ENCODE assay signal across 12 cellular contexts in the genomic region with DNA sequence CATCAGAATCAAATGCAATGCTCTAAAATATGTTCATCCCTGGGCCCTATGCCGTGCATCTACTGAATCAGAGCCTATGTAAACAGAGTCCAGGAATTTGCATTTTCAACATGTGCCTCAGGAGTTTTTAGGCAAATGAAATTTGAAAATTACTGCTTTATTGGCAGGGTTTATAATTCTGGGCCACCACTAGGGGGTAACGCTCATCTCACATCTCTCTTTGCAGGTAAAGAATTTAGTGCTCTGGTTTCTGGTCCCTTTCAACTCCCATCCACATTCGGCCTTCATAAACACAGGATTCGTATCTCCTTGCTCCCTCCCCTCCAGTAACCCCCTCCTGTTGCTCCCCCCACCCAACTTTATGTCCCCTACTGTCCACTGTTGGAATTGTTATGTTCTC. TPM values are rescaled to one million over a fixed set of nuclear protein-coding genes. Genes with fewer than 3 reads are reported as not detected.
DNase-seq lines count a peak whose midpoint lies in the region; ATAC-seq and TF ChIP-seq lines count a peak whose summit lies in the region.
"Had no signal": no experiment of that assay in that cellular context is flagged by ENCODE, and none has a peak within 500 bp of the region (broad histone marks: within the 10 kb centered on the region; RNA-seq: fewer than 3 reads in every experiment).

No MANE protein-coding gene starts in this region.

- H3K36me3 ChIP-seq in osteoblast (ENCODE audit: insufficient read depth, low read length), result no peaks in the 10 kb centered on the region
- H3K36me3 ChIP-seq: heart right ventricle had no signal

- no peak overlapping the region for H2AFZ ChIP-seq in osteoblast (ENCODE audit: low read length)

- intact Hi-C loops in MCF 10A (cut with micrococcal nuclease) (loop anchor here (2.0 to 10.0 kb wide), 2 partner anchors 227 to 475 kb away; no protein-coding TSS in a partner anchor), left ventricle myocardium superior (cut with micrococcal nuclease) (no loop called here)

- no peak overlapping the region for H3K27ac ChIP-seq in osteoblast (ENCODE audit: low read depth, low read length)
- H3K27ac ChIP-seq: heart right ventricle had no signal

- no peak overlapping the region for H3K27ac Mint-ChIP-seq in MCF 10A (ENCODE audit: low read depth, unreplicated experiment)
- H3K27ac Mint-ChIP-seq: natural killer cell treated with Interleukin-12 subunit alpha and Interleukin-12 subunit beta and Interleukin-15 and Interleukin-18, amount 100 ng/mL, for 72 hours had no signal

- no peaks in the 10 kb centered on the region for H4K20me1 ChIP-seq in osteoblast (ENCODE audit: insufficient read depth, low read length)

- POLR2A ChIA-PET in MCF 10A (lab: Yijun Ruan, JAX), result no interaction called here

- H3K27me3 ChIP-seq in osteoblast (ENCODE audit: insufficient read depth, low read length), result no peaks in the 10 kb centered on the region

- H3K4me3 Mint-ChIP-seq in MCF 10A (ENCODE audit: unreplicated experiment), result no peak overlapping the region
- H3K4me3 Mint-ChIP-seq: natural killer cell treated with Interleukin-12 subunit alpha and Interleukin-12 subunit beta and Interleukin-15 and Interleukin-18, amount 100 ng/mL, for 72 hours had no signal

- H3K4me2 ChIP-seq in osteoblast (ENCODE audit: insufficient read depth, low read length), result no peak overlapping the region

- no TSS peak for BruUV-seq in MCF 10A (replicated peaks; lab: Mats Ljungman, UMichigan)

- no peak overlapping the region for H3K4me3 ChIP-seq in osteoblast (ENCODE audit: insufficient read depth, low read length)
- H3K4me3 ChIP-seq: heart right ventricle had no signal

- H3K79me2 ChIP-seq in osteoblast (ENCODE audit: insufficient read depth, low read length), result no peaks in the 10 kb centered on the region

- CTCF ChIA-PET in MCF 10A (lab: Yijun Ruan, JAX), result interaction anchor here (0.6 to 1.0 kb wide), 3 partner anchors 140 to 497 kb away, joined by 3 to 4 read pairs (median 3); no protein-coding TSS in a partner anchor

- no peaks in the 10 kb centered on the region for H3K27me3 Mint-ChIP-seq in MCF 10A (ENCODE audit: insufficient read depth, unreplicated experiment)

- no peaks in the 10 kb centered on the region for H3K9me3 Mint-ChIP-seq in MCF 10A (ENCODE audit: unreplicated experiment)
- H3K9me3 Mint-ChIP-seq: natural killer cell treated with Interleukin-12 subunit alpha and Interleukin-12 subunit beta and Interleukin-15 and Interleukin-18, amount 100 ng/mL, for 72 hours had no signal

- ATAC-seq in GM21528 (IDR thresholded peaks at IDR 0.05; ENCODE audit: low FRiP score, unreplicated experiment) (no peak), left ventricle myocardium superior (no peak)
- ATAC-seq: heart right ventricle; natural killer cell treated with Interleukin-12 subunit alpha and Interleukin-12 subunit beta and Interleukin-15 and Interleukin-18, amount 100 ng/mL, for 72 hours had no signal

- DNase-seq in DMS 273 (lab: John Stamatoyannopoulos, UW; ENCODE audit: unreplicated experiment), result peak; percentile 25
- DNase-seq in DMS 273 treated with DMSO at 0.1 percent for 48 hours (lab: John Stamatoyannopoulos, UW), result no peak
- DNase-seq in Kasumi-1 (lab: John Stamatoyannopoulos, UW), result peak; percentile 47 to 54
- peak; percentile 16 for DNase-seq in MCF 10A (ENCODE audit: unreplicated experiment)
- DNase-seq in osteoblast (ENCODE audit: insufficient read length, low spot score, missing footprints), result no peak
- no peak for DNase-seq in left ventricle myocardium superior
- DNase-seq in activated CD4-positive, alpha-beta T cell treated with anti-CD3 and anti-CD28 coated beads for 4 hours, result no peak
- DNase-seq: activated CD4-positive, alpha-beta T cell treated with anti-CD3 and anti-CD28 coated beads, Interleukin-2, amount 50 U/mL, for 48 hours; anterior cingulate cortex; heart right ventricle had no signal

- TF ChIP-seq CTCF in MCF 10A (IDR thresholded peaks at IDR 0.05; ENCODE audit: unreplicated experiment), result peak; percentile 36
- TF ChIP-seq CTCF in osteoblast (IDR thresholded peaks at IDR 0.05; ENCODE audit: extremely low read depth, low read depth, low read length), result peak; percentile 24

- no peaks in the 10 kb centered on the region for H3K36me3 Mint-ChIP-seq in MCF 10A (ENCODE audit: insufficient read depth, unreplicated experiment)
- H3K36me3 Mint-ChIP-seq: natural killer cell treated with Interleukin-12 subunit alpha and Interleukin-12 subunit beta and Interleukin-15 and Interleukin-18, amount 100 ng/mL, for 72 hours had no signal

- H3K4me1 ChIP-seq in osteoblast (ENCODE audit: insufficient read depth, low read length), result peaks cover 17% of the 10 kb centered on the region

- H3K4me1 Mint-ChIP-seq in MCF 10A (ENCODE audit: insufficient read depth, unreplicated experiment), result no peaks in the 10 kb centered on the region

- H3K9me3 ChIP-seq in osteoblast (ENCODE audit: low read depth, low read length), result no peaks in the 10 kb centered on the region
- H3K9me3 ChIP-seq: heart right ventricle had no signal

RNA-seq across cellular contexts. Expression of gene LYPD6B, which starts 49.3 kb away (rescaled TPM):
- total RNA-seq in MCF 10A (2022) (0.37 TPM in 2 replicates), osteoblast (2.5 and 2.9 TPM in 2 replicates), left ventricle myocardium superior (not detected)
- total RNA-seq: natural killer cell treated with Interleukin-12 subunit alpha and Interleukin-12 subunit beta and Interleukin-15 and Interleukin-18, amount 100 ng/mL, for 72 hours had no signal

Comparison
In these comparisons a context has a peak if more than half of its experiments do, and no peak if none do; other contexts are left out.
1. DNase-seq: peak in DMS 273 (single experiment), Kasumi-1 (2 of 2) and MCF 10A (single experiment); none in DMS 273 treated with DMSO at 0.1 percent for 48 hours (single experiment), osteoblast (single experiment), left ventricle myocardium superior (single experiment) and activated CD4-positive, alpha-beta T cell treated with anti-CD3 and anti-CD28 coated beads for 4 hours (0 of 2).